In the genomic region with DNA sequence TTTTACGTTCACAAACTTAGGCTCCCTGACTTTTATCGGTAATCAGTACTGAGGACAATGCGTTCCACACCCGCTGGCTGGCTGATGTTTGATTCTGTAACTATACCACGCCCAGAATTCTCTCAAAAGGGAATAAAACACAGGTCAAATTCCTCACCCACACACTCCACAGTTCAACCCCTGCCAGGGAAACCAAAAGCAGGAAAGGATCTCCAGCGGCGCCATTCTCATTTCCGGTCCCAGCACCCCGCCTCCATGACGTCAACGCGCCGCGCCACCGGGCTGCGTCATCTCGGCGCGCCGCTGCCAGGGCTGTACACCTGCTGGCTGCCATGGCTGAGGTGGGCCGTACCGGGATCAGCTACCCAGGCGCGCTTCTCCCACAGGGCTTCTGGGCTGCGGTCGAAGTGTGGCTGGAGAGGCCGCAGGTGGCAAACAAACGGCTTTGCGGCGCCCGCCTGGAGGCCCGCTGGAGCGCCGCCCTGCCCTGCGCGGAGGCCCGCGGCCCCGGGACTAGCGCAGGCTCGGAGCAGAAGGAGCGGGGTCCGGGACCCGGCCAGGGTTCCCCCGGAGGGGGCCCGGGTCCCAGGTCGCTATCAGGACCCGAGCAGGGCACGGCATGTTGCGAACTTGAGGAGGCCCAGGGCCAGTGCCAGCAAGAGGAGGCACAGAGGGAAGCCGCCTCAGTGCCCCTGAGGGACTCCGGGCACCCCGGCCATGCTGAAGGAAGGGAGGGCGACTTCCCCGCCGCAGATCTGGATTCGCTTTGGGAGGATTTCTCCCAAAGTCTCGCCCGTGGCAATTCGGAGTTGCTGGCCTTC, we compare ENCODE assay signal across 1 cellular context.
A peak's percentile ranks its signal among the peaks of the same experiment; 100 is the strongest.
TF ChIP-seq lines count a peak whose summit lies in the region.

Gene ACOX3 (minus strand): TSS at position 233 of the 821 bp plus-strand sequence. CDS start 24,202 bp downstream, outside the sequence.
A gene with protein sequence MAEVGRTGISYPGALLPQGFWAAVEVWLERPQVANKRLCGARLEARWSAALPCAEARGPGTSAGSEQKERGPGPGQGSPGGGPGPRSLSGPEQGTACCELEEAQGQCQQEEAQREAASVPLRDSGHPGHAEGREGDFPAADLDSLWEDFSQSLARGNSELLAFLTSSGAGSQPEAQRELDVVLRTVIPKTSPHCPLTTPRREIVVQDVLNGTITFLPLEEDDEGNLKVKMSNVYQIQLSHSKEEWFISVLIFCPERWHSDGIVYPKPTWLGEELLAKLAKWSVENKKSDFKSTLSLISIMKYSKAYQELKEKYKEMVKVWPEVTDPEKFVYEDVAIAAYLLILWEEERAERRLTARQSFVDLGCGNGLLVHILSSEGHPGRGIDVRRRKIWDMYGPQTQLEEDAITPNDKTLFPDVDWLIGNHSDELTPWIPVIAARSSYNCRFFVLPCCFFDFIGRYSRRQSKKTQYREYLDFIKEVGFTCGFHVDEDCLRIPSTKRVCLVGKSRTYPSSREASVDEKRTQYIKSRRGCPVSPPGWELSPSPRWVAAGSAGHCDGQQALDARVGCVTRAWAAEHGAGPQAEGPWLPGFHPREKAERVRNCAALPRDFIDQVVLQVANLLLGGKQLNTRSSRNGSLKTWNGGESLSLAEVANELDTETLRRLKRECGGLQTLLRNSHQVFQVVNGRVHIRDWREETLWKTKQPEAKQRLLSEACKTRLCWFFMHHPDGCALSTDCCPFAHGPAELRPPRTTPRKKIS (plus strand): TSS at position 287 of the 821 bp plus-strand sequence. CDS start 46 bp downstream, at position 333.

TF ChIP-seq in K562, 482 proteins besides CTCF, POLR2A, EP300 and RAD21 (continued from another document and continues in another):
- TF ChIP-seq, protein P1, sequence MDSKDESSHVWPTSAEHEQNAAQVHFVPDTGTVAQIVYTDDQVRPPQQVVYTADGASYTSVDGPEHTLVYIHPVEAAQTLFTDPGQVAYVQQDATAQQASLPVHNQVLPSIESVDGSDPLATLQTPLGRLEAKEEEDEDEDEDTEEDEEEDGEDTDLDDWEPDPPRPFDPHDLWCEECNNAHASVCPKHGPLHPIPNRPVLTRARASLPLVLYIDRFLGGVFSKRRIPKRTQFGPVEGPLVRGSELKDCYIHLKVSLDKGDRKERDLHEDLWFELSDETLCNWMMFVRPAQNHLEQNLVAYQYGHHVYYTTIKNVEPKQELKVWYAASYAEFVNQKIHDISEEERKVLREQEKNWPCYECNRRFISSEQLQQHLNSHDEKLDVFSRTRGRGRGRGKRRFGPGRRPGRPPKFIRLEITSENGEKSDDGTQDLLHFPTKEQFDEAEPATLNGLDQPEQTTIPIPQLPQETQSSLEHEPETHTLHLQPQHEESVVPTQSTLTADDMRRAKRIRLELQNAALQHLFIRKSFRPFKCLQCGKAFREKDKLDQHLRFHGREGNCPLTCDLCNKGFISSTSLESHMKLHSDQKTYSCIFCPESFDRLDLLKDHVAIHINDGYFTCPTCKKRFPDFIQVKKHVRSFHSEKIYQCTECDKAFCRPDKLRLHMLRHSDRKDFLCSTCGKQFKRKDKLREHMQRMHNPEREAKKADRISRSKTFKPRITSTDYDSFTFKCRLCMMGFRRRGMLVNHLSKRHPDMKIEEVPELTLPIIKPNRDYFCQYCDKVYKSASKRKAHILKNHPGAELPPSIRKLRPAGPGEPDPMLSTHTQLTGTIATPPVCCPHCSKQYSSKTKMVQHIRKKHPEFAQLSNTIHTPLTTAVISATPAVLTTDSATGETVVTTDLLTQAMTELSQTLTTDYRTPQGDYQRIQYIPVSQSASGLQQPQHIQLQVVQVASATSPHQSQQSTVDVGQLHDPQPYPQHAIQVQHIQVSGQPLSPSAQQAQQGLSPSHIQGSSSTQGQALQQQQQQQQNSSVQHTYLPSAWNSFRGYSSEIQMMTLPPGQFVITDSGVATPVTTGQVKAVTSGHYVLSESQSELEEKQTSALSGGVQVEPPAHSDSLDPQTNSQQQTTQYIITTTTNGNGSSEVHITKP (IDR thresholded peaks at IDR 0.05; ENCODE audit: partially characterized antibody): no peak
- TF ChIP-seq ZNF780A (CRISPR knock-in tag; IDR thresholded peaks at IDR 0.05) (no peak), MGA (IDR thresholded peaks at IDR 0.05) (no peak), SMARCA5 (IDR thresholded peaks at IDR 0.05) (no peak), ZNF668 (CRISPR knock-in tag; IDR thresholded peaks at IDR 0.05) (no peak), RB1 (IDR thresholded peaks at IDR 0.05; ENCODE audit: low read depth) (peak; percentile 75), SMARCE1 (IDR thresholded peaks at IDR 0.05) (no peak), NFATC3 (IDR thresholded peaks at IDR 0.05) (peak; percentile 73; the same call in 1 of the 2 replicates), TRIM24 (IDR thresholded peaks at IDR 0.05) (no peak), HMGXB4 (CRISPR knock-in tag; IDR thresholded peaks at IDR 0.05) (no peak), ZKSCAN1 (IDR thresholded peaks at IDR 0.05; ENCODE audit: low read depth, low read length) (peak; percentile 74; the same call in 1 of the 2 replicates), HES1 (IDR thresholded peaks at IDR 0.05; ENCODE audit: low read depth) (no peak), ZNF133 (CRISPR knock-in tag; IDR thresholded peaks at IDR 0.05) (no peak), DNMT1 (IDR thresholded peaks at IDR 0.05) (no peak), CHCHD3 (CRISPR knock-in tag; IDR thresholded peaks at IDR 0.05) (no peak), HDAC3 (IDR thresholded peaks at IDR 0.05; ENCODE audit: borderline replicate concordance, partially characterized antibody) (no peak), KDM1A (IDR thresholded peaks at IDR 0.05) (no peak), NFE2 (IDR thresholded peaks at IDR 0.05; ENCODE audit: low read depth) (no peak), ZNF57 (CRISPR knock-in tag; IDR thresholded peaks at IDR 0.05) (no peak), L3MBTL2 (IDR thresholded peaks at IDR 0.05) (no peak), COPS2 (conservative IDR thresholded peaks at IDR 0.05) (no peak), SRF (CRISPR knock-in tag; IDR thresholded peaks at IDR 0.05) (no peak), ZZZ3 (IDR thresholded peaks at IDR 0.05) (no peak), MECOM (CRISPR knock-in tag; IDR thresholded peaks at IDR 0.05) (no peak)
- TF ChIP-seq, protein P2, sequence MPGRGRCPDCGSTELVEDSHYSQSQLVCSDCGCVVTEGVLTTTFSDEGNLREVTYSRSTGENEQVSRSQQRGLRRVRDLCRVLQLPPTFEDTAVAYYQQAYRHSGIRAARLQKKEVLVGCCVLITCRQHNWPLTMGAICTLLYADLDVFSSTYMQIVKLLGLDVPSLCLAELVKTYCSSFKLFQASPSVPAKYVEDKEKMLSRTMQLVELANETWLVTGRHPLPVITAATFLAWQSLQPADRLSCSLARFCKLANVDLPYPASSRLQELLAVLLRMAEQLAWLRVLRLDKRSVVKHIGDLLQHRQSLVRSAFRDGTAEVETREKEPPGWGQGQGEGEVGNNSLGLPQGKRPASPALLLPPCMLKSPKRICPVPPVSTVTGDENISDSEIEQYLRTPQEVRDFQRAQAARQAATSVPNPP (IDR thresholded peaks at IDR 0.05; ENCODE audit: borderline replicate concordance, insufficient read depth, insufficient read length): no peak
